Comparison of ENCODE assay signal across 1 cellular context in genomic region chr6:24668066-24668996, GRCh38.
TF ChIP-seq lines count a peak whose summit lies in the region.

No MANE protein-coding gene starts in this region.

TF ChIP-seq in HepG2, 621 proteins besides CTCF, POLR2A, EP300 and RAD21:
- TF ChIP-seq SP4 (CRISPR knock-in tag; IDR thresholded peaks at IDR 0.05) = peak; percentile 18; the same call in 1 of the 2 replicates
- peak; percentile 52; the same call in 1 of the 2 replicates for TF ChIP-seq ZNF891 (CRISPR knock-in tag; IDR thresholded peaks at IDR 0.05)
- TF ChIP-seq ZBTB38 (CRISPR knock-in tag; IDR thresholded peaks at IDR 0.05) = peak; percentile 95
- peak; percentile 26; the same call in 1 of the 2 replicates for TF ChIP-seq GABPB1 (CRISPR knock-in tag; IDR thresholded peaks at IDR 0.05)
- TF ChIP-seq NFYC (CRISPR knock-in tag; IDR thresholded peaks at IDR 0.05) = peak; percentile 20; the same call in 1 of the 2 replicates
- peak; percentile 39 for TF ChIP-seq ZNF883 (CRISPR knock-in tag; IDR thresholded peaks at IDR 0.05; ENCODE audit: not compliant biosample characterization)
- TF ChIP-seq ZMYM3 (CRISPR knock-in tag; IDR thresholded peaks at IDR 0.05) = peak; percentile 49; the same call in 1 of the 2 replicates
- 0 out of 2 replicates have a peak, but pooled peaks have one; percentile 28 for TF ChIP-seq SETDB1 (CRISPR knock-in tag; IDR thresholded peaks at IDR 0.05; ENCODE audit: borderline replicate concordance)
- peak; percentile 71; the same call in 1 of the 2 replicates for TF ChIP-seq NRL (CRISPR knock-in tag; IDR thresholded peaks at IDR 0.05; ENCODE audit: borderline replicate concordance)
- TF ChIP-seq PRDM10 (CRISPR knock-in tag; IDR thresholded peaks at IDR 0.05; ENCODE audit: low read depth) = 0 out of 2 replicates have a peak, but pooled peaks have one; percentile 14
- peak; percentile 73; the same call in 1 of the 2 replicates for TF ChIP-seq ZNF274 (CRISPR knock-in tag; IDR thresholded peaks at IDR 0.05)
- 0 out of 2 replicates have a peak, but pooled peaks have one; percentile 41 for TF ChIP-seq ZNF512B (CRISPR knock-in tag; IDR thresholded peaks at IDR 0.05; ENCODE audit: borderline replicate concordance)
- peak; percentile 44 for TF ChIP-seq ZNF687 (CRISPR knock-in tag; IDR thresholded peaks at IDR 0.05)
- TF ChIP-seq ZMYM2 (CRISPR knock-in tag; IDR thresholded peaks at IDR 0.05) = peak; percentile 53; the same call in 1 of the 2 replicates
- 0 out of 2 replicates have a peak, but pooled peaks have one; percentile 33 for TF ChIP-seq ZNF10 (CRISPR knock-in tag; IDR thresholded peaks at IDR 0.05; ENCODE audit: borderline replicate concordance, low read depth)
- TF ChIP-seq ZNF605 (CRISPR knock-in tag; IDR thresholded peaks at IDR 0.05) = peak; percentile 69; the same call in 1 of the 2 replicates
